8 cellular contexts compared by ENCODE assay signal in genomic region chr17:49180303-49180702, GRCh38. TPM values are rescaled to one million over a fixed set of nuclear protein-coding genes. Genes with fewer than 3 reads are reported as not detected.
DNase-seq lines count a peak whose midpoint lies in the region; ATAC-seq and TF ChIP-seq lines count a peak whose summit lies in the region.

No MANE protein-coding gene starts in this region.

- H3K27ac ChIP-seq in Panc1 (ENCODE audit: low read length) (no peak overlapping the region), osteoblast (ENCODE audit: low read depth, low read length) (no peak overlapping the region), tibial nerve (no peak overlapping the region)

- WGBS in tibial nerve, 2 donors = 14 to 15% methylated on average over 5 of the region's 5 CpGs

- no peak overlapping the region for H3K4me3 ChIP-seq in Panc1 (ENCODE audit: low read depth in 2 of 2, low read length in 2 of 2)
- no peak overlapping the region for H3K4me3 ChIP-seq in fibroblast of villous mesenchyme (ENCODE audit: low read depth, low read length)
- H3K4me3 ChIP-seq in osteoblast (ENCODE audit: insufficient read depth, low read length) = no peak overlapping the region
- H3K4me3 ChIP-seq in tibial nerve = no peak overlapping the region

- POLR2A ChIA-PET in Panc1 (lab: Charles Lee) = interaction anchor here (0.7 to 0.8 kb wide), 2 partner anchors 10 to 12 kb away, joined by 4 to 13 read pairs; no protein-coding TSS in a partner anchor

- H3K36me3 ChIP-seq in Panc1 (ENCODE audit: control insufficient read depth, insufficient read depth, low read length) (no peaks in the 10 kb centered on the region), osteoblast (ENCODE audit: insufficient read depth, low read length) (no peaks in the 10 kb centered on the region), tibial nerve (no peaks in the 10 kb centered on the region)

- H3K4me2 ChIP-seq in osteoblast (ENCODE audit: insufficient read depth, low read length) = no peak overlapping the region

- intact Hi-C loops in Panc1 (cut with micrococcal nuclease; ENCODE audit: unreplicated experiment) = loop anchor here (2.0 kb wide), 1 partner anchor 46 kb away; no protein-coding TSS in a partner anchor
- intact Hi-C loops in activated T-helper 1 cell treated with anti-CD3 and anti-CD28 coated beads, Interleukin-12 subunit alpha, Interleukin-12 subunit beta, Interleukin-2, Interleukin-4 antibody, amounts not matched to agents 30 ng/mL and 10 ng/mL and 1 ng/mL, durations not matched to agents 14 hours and 24 hours and 36 hours (cut with micrococcal nuclease) = loop anchor here (1.0 to 2.0 kb wide), 3 partner anchors 38 to 110 kb away; no protein-coding TSS in a partner anchor

- no peak overlapping the region for H3K27ac Mint-ChIP-seq in activated T-helper 1 cell treated with anti-CD3 and anti-CD28 coated beads, Interleukin-12 subunit alpha, Interleukin-12 subunit beta, Interleukin-2, Interleukin-4 antibody, amounts not matched to agents 30 ng/mL and 10 ng/mL and 1 ng/mL, durations not matched to agents 14 hours and 24 hours and 36 hours

- no peaks in the 10 kb centered on the region; the same call in 1 of the 2 replicates for H3K4me1 ChIP-seq in Panc1 (ENCODE audit: control insufficient read depth, insufficient read depth, low read length)
- H3K4me1 ChIP-seq in osteoblast (ENCODE audit: insufficient read depth, low read length) = no peaks in the 10 kb centered on the region
- H3K4me1 ChIP-seq in tibial nerve = no peaks in the 10 kb centered on the region

- TF ChIP-seq POLR2A in tibial nerve (IDR thresholded peaks at IDR 0.05) = no peak

- peaks cover 6% of the 10 kb centered on the region for H3K36me3 Mint-ChIP-seq in activated T-helper 1 cell treated with anti-CD3 and anti-CD28 coated beads, Interleukin-12 subunit alpha, Interleukin-12 subunit beta, Interleukin-2, Interleukin-4 antibody, amounts not matched to agents 30 ng/mL and 10 ng/mL and 1 ng/mL, durations not matched to agents 14 hours and 24 hours and 36 hours (ENCODE audit: low read depth)

- peaks cover 5% of the 10 kb centered on the region for H3K4me1 Mint-ChIP-seq in activated T-helper 1 cell treated with anti-CD3 and anti-CD28 coated beads, Interleukin-12 subunit alpha, Interleukin-12 subunit beta, Interleukin-2, Interleukin-4 antibody, amounts not matched to agents 30 ng/mL and 10 ng/mL and 1 ng/mL, durations not matched to agents 14 hours and 24 hours and 36 hours (ENCODE audit: low read depth)

- peaks cover 13% of the 10 kb centered on the region for H3K9me3 ChIP-seq in Panc1 (ENCODE audit: control insufficient read depth, insufficient read depth, low read depth, low read length)
- peaks cover 7% of the 10 kb centered on the region for H3K9me3 ChIP-seq in osteoblast (ENCODE audit: low read depth, low read length)
- peaks cover 0 to 28% (median 9%) of the 10 kb centered on the region in 4 donors for H3K9me3 ChIP-seq in tibial nerve

- H3K9me3 Mint-ChIP-seq in activated T-helper 1 cell treated with anti-CD3 and anti-CD28 coated beads, Interleukin-12 subunit alpha, Interleukin-12 subunit beta, Interleukin-2, Interleukin-4 antibody, amounts not matched to agents 30 ng/mL and 10 ng/mL and 1 ng/mL, durations not matched to agents 14 hours and 24 hours and 36 hours = peaks cover 30% of the 10 kb centered on the region

- no peak overlapping the region for H3K4me3 Mint-ChIP-seq in activated T-helper 1 cell treated with anti-CD3 and anti-CD28 coated beads, Interleukin-12 subunit alpha, Interleukin-12 subunit beta, Interleukin-2, Interleukin-4 antibody, amounts not matched to agents 30 ng/mL and 10 ng/mL and 1 ng/mL, durations not matched to agents 14 hours and 24 hours and 36 hours

- no peaks in the 10 kb centered on the region for H3K79me2 ChIP-seq in osteoblast (ENCODE audit: insufficient read depth, low read length)

- ATAC-seq in Panc1 = peak; percentile 83

- no peak overlapping the region for H2AFZ ChIP-seq in osteoblast (ENCODE audit: low read length)

- peak; percentile 64 to 76 for DNase-seq in AML-193 (lab: John Stamatoyannopoulos, UW)
- DNase-seq in H4 (ENCODE audit: low spot score) = peak; percentile 54
- peak; percentile 28 for DNase-seq in Panc1 (ENCODE audit: low read depth, low spot score)
- peak; percentile 32 for DNase-seq in activated T-helper 1 cell treated with anti-CD3 and anti-CD28 coated beads, Interleukin-12 subunit alpha, Interleukin-12 subunit beta, Interleukin-2, Interleukin-4 antibody, amounts not matched to agents 30 ng/mL and 10 ng/mL and 1 ng/mL, durations not matched to agents 14 hours and 24 hours and 36 hours (ENCODE audit: low spot score)
- peak; percentile 62 for DNase-seq in fibroblast of villous mesenchyme (ENCODE audit: low read depth)
- peak; percentile 92 for DNase-seq in osteoblast (ENCODE audit: insufficient read length, low spot score, missing footprints)
- DNase-seq in tibial nerve (ENCODE audit: low spot score in 2 of 2) = peak; percentile 40 to 80
- DNase-seq in islet precursor cell = no peak

- H3K27me3 ChIP-seq in Panc1 (ENCODE audit: control insufficient read depth, insufficient read depth, low read length) = no peaks in the 10 kb centered on the region
- no peaks in the 10 kb centered on the region for H3K27me3 ChIP-seq in osteoblast (ENCODE audit: insufficient read depth, low read length)
- no peaks in the 10 kb centered on the region for H3K27me3 ChIP-seq in tibial nerve

- in situ Hi-C loops in Panc1 (cut with HindIII; ENCODE audit: low pct_unique_long_range_greater_than_20kb, low sequenced_read_pairs) = no loop called here

- peak; percentile 99 for TF ChIP-seq CTCF in Panc1 (IDR thresholded peaks at IDR 0.05)
- TF ChIP-seq CTCF in fibroblast of villous mesenchyme (IDR thresholded peaks at IDR 0.05; ENCODE audit: insufficient read depth, low read depth, low read length) = peak; percentile 83
- TF ChIP-seq CTCF in osteoblast (IDR thresholded peaks at IDR 0.05; ENCODE audit: extremely low read depth, low read depth, low read length) = peak; percentile 98
- peak; percentile 56 to 72 (median 66) for TF ChIP-seq CTCF in tibial nerve (IDR thresholded peaks at IDR 0.05)

- H4K20me1 ChIP-seq in osteoblast (ENCODE audit: insufficient read depth, low read length) = no peaks in the 10 kb centered on the region

- TF ChIP-seq EP300 in tibial nerve (IDR thresholded peaks at IDR 0.05) = no peak

- CTCF ChIA-PET in Panc1 (lab: Charles Lee) = interaction anchor here (0.5 to 2.2 kb wide), 11 partner anchors 10 to 1822 kb away, joined by 3 to 11 read pairs (median 6); no protein-coding TSS in a partner anchor

- H3K27me3 Mint-ChIP-seq in activated T-helper 1 cell treated with anti-CD3 and anti-CD28 coated beads, Interleukin-12 subunit alpha, Interleukin-12 subunit beta, Interleukin-2, Interleukin-4 antibody, amounts not matched to agents 30 ng/mL and 10 ng/mL and 1 ng/mL, durations not matched to agents 14 hours and 24 hours and 36 hours (ENCODE audit: insufficient read depth) = peaks cover 8% of the 10 kb centered on the region

- no TSS peak for BruUV-seq in Panc1 (replicated peaks; lab: Mats Ljungman, UMichigan)

RNA-seq across cellular contexts. Expression of gene GNGT2, which starts 30.1 kb away (rescaled TPM):
- 0.87 TPM in 1 of 2 replicates, not detected in the other for total RNA-seq in H4 (2014; rRNA removed; shearing (Covaris generic))
- not detected for total RNA-seq in Panc1 (2021; ENCODE audit: unreplicated experiment)
- not detected for polyA plus RNA-seq in Panc1 (2012; ENCODE audit: insufficient read length)
- total RNA-seq in activated T-helper 1 cell treated with anti-CD3 and anti-CD28 coated beads, Interleukin-12 subunit alpha, Interleukin-12 subunit beta, Interleukin-2, Interleukin-4 antibody, amounts not matched to agents 30 ng/mL and 10 ng/mL and 1 ng/mL, durations not matched to agents 14 hours and 24 hours and 36 hours = 16.5 and 18.4 TPM in 2 replicates
- 0.32 TPM in 1 of 2 replicates, not detected in the other for total RNA-seq in fibroblast of villous mesenchyme
- not detected in 2 replicates for total RNA-seq in osteoblast
- 1 to 10 TPM in 1 of 4 donors, not detected in 3; 1.2 TPM for total RNA-seq in tibial nerve

RNA-seq across cellular contexts. Expression of gene ABI3, which starts 30.2 kb away (rescaled TPM):
- total RNA-seq in H4 (2014; rRNA removed; shearing (Covaris generic)) = not detected in 2 replicates
- not detected for total RNA-seq in Panc1 (2021; ENCODE audit: unreplicated experiment)
- polyA plus RNA-seq in Panc1 (2012; ENCODE audit: insufficient read length) = not detected
- total RNA-seq in activated T-helper 1 cell treated with anti-CD3 and anti-CD28 coated beads, Interleukin-12 subunit alpha, Interleukin-12 subunit beta, Interleukin-2, Interleukin-4 antibody, amounts not matched to agents 30 ng/mL and 10 ng/mL and 1 ng/mL, durations not matched to agents 14 hours and 24 hours and 36 hours = 32.8 and 33.0 TPM in 2 replicates
- total RNA-seq in fibroblast of villous mesenchyme = 0.64 and 1.7 TPM in 2 replicates
- total RNA-seq in osteoblast = under 0.01 and 0.36 TPM in 2 replicates
- 10 to 100 TPM in 3 of 4 donors, 1 to 10 TPM in 1; 9.6 to 14.4 (median 12.0) TPM for total RNA-seq in tibial nerve

RNA-seq across cellular contexts. Expression of gene B4GALNT2, which starts 47.7 kb away (rescaled TPM):
- total RNA-seq in H4 (2014; rRNA removed; shearing (Covaris generic)) = not detected in 2 replicates
- not detected for total RNA-seq in Panc1 (2021; ENCODE audit: unreplicated experiment)
- polyA plus RNA-seq in Panc1 (2012; ENCODE audit: insufficient read length) = 0.05 TPM
- total RNA-seq in activated T-helper 1 cell treated with anti-CD3 and anti-CD28 coated beads, Interleukin-12 subunit alpha, Interleukin-12 subunit beta, Interleukin-2, Interleukin-4 antibody, amounts not matched to agents 30 ng/mL and 10 ng/mL and 1 ng/mL, durations not matched to agents 14 hours and 24 hours and 36 hours = 0.03 and 0.05 TPM in 2 replicates
- under 0.01 TPM in 2 replicates for total RNA-seq in fibroblast of villous mesenchyme
- total RNA-seq in osteoblast = under 0.01 TPM in 1 of 2 replicates, not detected in the other
- not detected for total RNA-seq in tibial nerve

RNA-seq across cellular contexts. Expression of gene PHOSPHO1, which starts 50.3 kb away (rescaled TPM):
- total RNA-seq in H4 (2014; rRNA removed; shearing (Covaris generic)) = 0.74 and 0.88 TPM in 2 replicates
- total RNA-seq in Panc1 (2021; ENCODE audit: unreplicated experiment) (0.54 TPM), fibroblast of villous mesenchyme (under 0.01 and 0.32 TPM in 2 replicates), osteoblast (0.29 and 0.36 TPM in 2 replicates), tibial nerve (1 to 10 TPM in 1 of 4 donors, under 1 TPM in 2, not detected in 1; 0.21 to 1.3 (median 0.98) TPM)
- 0.34 TPM for polyA plus RNA-seq in Panc1 (2012; ENCODE audit: insufficient read length)
- 0.37 TPM in 1 of 2 replicates, not detected in the other for total RNA-seq in activated T-helper 1 cell treated with anti-CD3 and anti-CD28 coated beads, Interleukin-12 subunit alpha, Interleukin-12 subunit beta, Interleukin-2, Interleukin-4 antibody, amounts not matched to agents 30 ng/mL and 10 ng/mL and 1 ng/mL, durations not matched to agents 14 hours and 24 hours and 36 hours
